Comparison of ENCODE assay signal across 1 cellular context in the genomic region with DNA sequence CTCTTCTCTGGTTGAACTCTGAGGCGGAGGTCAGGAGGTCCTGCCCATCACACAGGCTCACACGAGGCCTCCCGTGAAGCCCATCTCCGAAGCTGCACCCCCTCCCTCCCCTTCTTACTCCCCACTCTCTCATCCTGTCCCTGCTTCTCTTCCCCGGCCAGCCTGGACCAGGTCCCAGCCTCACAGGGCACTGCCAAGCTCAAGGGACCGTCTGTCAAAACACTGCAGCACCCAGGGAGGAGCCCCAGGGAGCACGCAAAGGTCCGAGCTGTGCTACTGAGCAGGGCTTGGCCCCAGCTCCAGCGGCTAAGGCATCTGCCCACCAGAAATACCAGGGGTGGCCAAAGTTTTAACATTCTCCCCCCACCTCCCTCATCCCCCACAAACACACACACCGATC.
TF ChIP-seq lines count a peak whose summit lies in the region.

No MANE protein-coding gene starts in this region.

TF ChIP-seq in HepG2, 621 proteins besides CTCF, POLR2A, EP300 and RAD21:
- TF ChIP-seq ZNF263 (CRISPR knock-in tag; IDR thresholded peaks at IDR 0.05) = peak; percentile 74
- TF ChIP-seq NCOA1 (CRISPR knock-in tag; IDR thresholded peaks at IDR 0.05) = no peak
